ENCODE assay signal across 8 cellular contexts in the genomic region with DNA sequence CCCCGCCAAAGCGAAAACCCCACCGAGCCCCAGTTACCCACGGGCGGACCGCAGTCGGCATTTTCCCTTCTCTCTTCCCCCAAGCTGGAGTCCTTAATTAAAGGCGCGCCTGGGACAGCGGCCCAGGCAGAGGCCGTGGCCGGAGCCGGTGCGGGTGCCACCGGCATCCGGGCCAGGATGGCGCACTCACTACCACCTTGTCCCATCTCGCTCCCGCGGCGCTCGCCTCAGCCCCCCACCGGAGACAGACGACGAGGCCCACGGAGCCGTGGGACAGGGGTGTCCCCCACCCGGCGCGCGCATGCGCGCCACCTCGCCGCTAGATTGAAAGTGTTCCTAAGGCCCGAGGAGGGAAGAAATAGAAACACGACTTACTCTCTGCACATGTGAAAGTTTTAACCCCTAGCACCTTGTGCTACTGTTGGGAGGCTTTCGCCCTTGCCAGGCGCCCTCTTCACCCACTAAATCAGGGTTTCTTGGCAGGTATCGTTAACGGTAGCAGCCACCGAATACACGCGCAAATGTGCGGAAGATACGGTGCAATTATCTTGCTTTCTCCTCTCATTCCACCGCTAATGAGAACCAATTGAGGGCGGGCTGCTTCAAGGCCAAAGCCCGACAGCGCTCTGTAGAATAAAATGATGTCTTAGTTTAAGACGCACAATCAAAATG.
DNase-seq lines count a peak whose midpoint lies in the region; ATAC-seq and TF ChIP-seq lines count a peak whose summit lies in the region.

No MANE protein-coding gene starts in this region.

- peak; percentile 14 for DNase-seq in AG08395 (ENCODE audit: low spot score)
- no peak for DNase-seq in Panc1 (ENCODE audit: low read depth, low spot score)
- DNase-seq in astrocyte of the cerebellum (ENCODE audit: low read depth): no peak
- DNase-seq in iPS-NIHi7 (ENCODE audit: extremely low spot score): peak; percentile 20
- peak; percentile 28 for DNase-seq in stimulated activated CD4-positive, alpha-beta T cell treated with anti-CD3 and anti-CD28 coated beads, Interleukin-12 subunit alpha, Interleukin-12 subunit beta, amount 100 ng/mL, for 4 hours
- DNase-seq in effector CD4-positive, alpha-beta T cell: no peak
- no peak for DNase-seq in SIG-M5 treated with dmso at 0.1 percent for 504 hours (lab: John Stamatoyannopoulos, UW; ENCODE audit: unreplicated experiment)

- intact Hi-C loops in Panc1 (cut with micrococcal nuclease; ENCODE audit: unreplicated experiment): no loop called here

- BruUV-seq in Panc1 (replicated peaks; lab: Mats Ljungman, UMichigan): no TSS peak

- no peak overlapping the region for H3K27ac ChIP-seq in Panc1 (ENCODE audit: low read length)

- no peaks in the 10 kb centered on the region for H3K36me3 ChIP-seq in Panc1 (ENCODE audit: control insufficient read depth, insufficient read depth, low read length)

- POLR2A ChIA-PET in Panc1 (lab: Charles Lee): no interaction called here

- ATAC-seq in GM21381 (IDR thresholded peaks at IDR 0.05; ENCODE audit: unreplicated experiment): peak; percentile 43
- peak; percentile 79 for ATAC-seq in Panc1

- peaks cover 38% of the 10 kb centered on the region for H3K27me3 ChIP-seq in Panc1 (ENCODE audit: control insufficient read depth, insufficient read depth, low read length)

- TF ChIP-seq CTCF in Panc1 (IDR thresholded peaks at IDR 0.05) (no peak), astrocyte of the cerebellum (IDR thresholded peaks at IDR 0.05; ENCODE audit: low read depth, low read length, missing control alignments) (no peak)

- H3K9me3 ChIP-seq in Panc1 (ENCODE audit: control insufficient read depth, insufficient read depth, low read depth, low read length): no peaks in the 10 kb centered on the region

- in situ Hi-C loops in Panc1 (cut with HindIII; ENCODE audit: low pct_unique_long_range_greater_than_20kb, low sequenced_read_pairs) (no loop called here), astrocyte of the cerebellum (cut with HindIII; ENCODE audit: low sequenced_read_pairs) (no loop called here)

- CTCF ChIA-PET in Panc1 (lab: Charles Lee): no interaction called here

- peaks cover 3% of the 10 kb centered on the region; the same call in 1 of the 2 replicates for H3K4me1 ChIP-seq in Panc1 (ENCODE audit: control insufficient read depth, insufficient read depth, low read length)

- H3K4me3 ChIP-seq in Panc1 (ENCODE audit: low read depth in 2 of 2, low read length in 2 of 2) (peak overlapping the region; percentile 58 to 79), astrocyte of the cerebellum (ENCODE audit: low read depth, low read length) (peak overlapping the region; percentile 40)

Comparison
In these comparisons a context has a peak if more than half of its experiments do, and no peak if none do; other contexts are left out.
1. DNase-seq: peak in AG08395 (single experiment), iPS-NIHi7 (single experiment) and stimulated activated CD4-positive, alpha-beta T cell treated with anti-CD3 and anti-CD28 coated beads, Interleukin-12 subunit alpha, Interleukin-12 subunit beta, amount 100 ng/mL, for 4 hours (single experiment); none in Panc1 (single experiment), astrocyte of the cerebellum (single experiment), effector CD4-positive, alpha-beta T cell (single experiment) and SIG-M5 treated with dmso at 0.1 percent for 504 hours (single experiment).